Comparison of ENCODE assay signal across 1 cellular context in the genomic region with DNA sequence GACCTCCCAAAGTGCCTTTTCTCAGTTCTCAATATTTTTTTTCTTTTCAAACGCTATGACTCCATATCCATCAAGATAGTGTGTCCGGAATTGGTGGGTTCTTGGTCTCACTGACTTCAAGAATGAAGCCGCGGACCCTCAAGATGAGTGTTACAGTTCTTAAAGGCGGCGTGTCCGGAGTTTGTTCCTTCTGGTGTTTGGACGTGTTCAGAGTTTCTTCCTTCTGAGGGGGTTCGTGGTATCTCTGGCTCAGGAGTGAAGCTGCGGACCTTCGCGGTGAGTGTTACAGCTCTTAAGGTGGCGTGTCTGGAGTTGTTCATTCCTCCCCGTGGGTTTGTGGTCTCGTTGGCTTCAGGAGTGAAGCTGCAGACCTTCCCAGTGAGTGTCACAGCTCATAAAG.
TF ChIP-seq lines count a peak whose summit lies in the region.

No MANE protein-coding gene starts in this region.

TF ChIP-seq in K562, 482 proteins besides CTCF, POLR2A, EP300 and RAD21:
- 0 out of 2 replicates have a peak, but pooled peaks have one; percentile 16 for TF ChIP-seq POLR2H (tag; IDR thresholded peaks at IDR 0.05; ENCODE audit: low read depth)
